In the genomic region with DNA sequence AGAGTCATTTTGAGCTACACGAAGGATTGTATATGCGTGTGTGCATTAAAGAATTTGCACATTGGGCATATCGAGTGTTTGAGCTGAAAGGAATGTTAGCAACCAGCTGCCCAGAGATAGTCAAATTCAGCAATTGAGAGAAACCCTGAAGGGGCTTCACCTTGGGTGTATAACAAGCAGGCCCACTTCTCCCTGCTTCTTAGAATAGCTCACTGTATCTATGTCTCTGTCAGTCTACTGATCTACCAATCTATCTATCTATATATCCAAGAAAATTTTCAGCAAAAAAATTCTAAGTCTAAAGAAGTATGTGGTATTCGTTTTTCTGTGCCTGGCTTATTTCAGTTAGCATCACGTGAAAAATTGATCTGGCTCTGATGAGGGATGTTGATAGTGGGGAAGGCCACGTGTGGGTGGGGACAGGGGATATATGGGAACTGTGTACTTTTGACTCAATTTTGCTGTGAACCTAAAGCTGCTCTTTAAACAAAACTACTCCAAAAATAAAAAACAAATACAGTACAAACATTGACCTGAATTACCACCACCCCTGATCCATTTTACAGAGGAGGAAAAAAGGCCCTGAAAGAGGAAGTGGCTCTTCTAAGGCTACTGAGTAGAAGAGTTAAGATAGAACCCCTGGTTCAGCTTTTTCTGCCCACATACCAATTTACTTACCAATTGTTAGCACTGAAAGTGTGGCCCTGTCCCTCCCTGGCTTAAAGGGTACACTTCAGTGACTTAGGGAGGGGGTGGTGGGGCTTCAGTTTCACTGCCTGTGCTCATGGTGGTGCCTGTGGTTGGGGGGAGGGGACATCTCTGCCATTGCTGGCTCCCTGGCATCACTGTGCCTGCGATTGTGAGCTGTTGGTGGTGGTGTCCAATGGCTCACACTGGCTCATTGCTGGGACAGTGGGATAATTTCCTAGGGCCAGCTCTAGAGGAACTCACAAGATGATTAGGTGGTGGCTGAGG, we compare ENCODE assay signal across 12 cellular contexts.
DNase-seq lines count a peak whose midpoint lies in the region; ATAC-seq lines count a peak whose summit lies in the region.
"Had no signal": no experiment of that assay in that cellular context is flagged by ENCODE, and none has a peak within 500 bp of the region (broad histone marks: within the 10 kb centered on the region; RNA-seq: fewer than 3 reads in every experiment).

No MANE protein-coding gene starts in this region.

- ATAC-seq in GM19023 (IDR thresholded peaks at IDR 0.05; ENCODE audit: unreplicated experiment) (peak; percentile 89), GM21825 (IDR thresholded peaks at IDR 0.05; ENCODE audit: unreplicated experiment) (peak; percentile 92), HG03558 (IDR thresholded peaks at IDR 0.05; ENCODE audit: extremely low read depth, unreplicated experiment) (peak; percentile 76), memory B cell (ENCODE audit: low read depth) (peak; percentile 92)
- ATAC-seq: sciatic nerve had no signal

- peaks cover 20% of the 10 kb centered on the region for H3K4me1 Mint-ChIP-seq in memory B cell

- no peaks in the 10 kb centered on the region for H3K9me3 Mint-ChIP-seq in memory B cell
- H3K9me3 Mint-ChIP-seq: immature natural killer cell had no signal

- peak overlapping the region; percentile 74 for H3K27ac Mint-ChIP-seq in memory B cell

- H3K36me3 Mint-ChIP-seq in memory B cell: peaks cover 27% of the 10 kb centered on the region

- H3K27me3 Mint-ChIP-seq in memory B cell: no peaks in the 10 kb centered on the region

- H3K4me3 Mint-ChIP-seq in memory B cell: no peak overlapping the region
- H3K4me3 Mint-ChIP-seq: immature natural killer cell had no signal

- DNase-seq in memory B cell (ENCODE audit: low spot score in 2 of 2): peak in 1 of 2 donors; percentile 13
- DNase-seq in activated CD8-positive, alpha-beta memory T cell treated with anti-CD3 and anti-CD28 coated beads, Interleukin-2, amount 50 U/mL, for 4 hours: no peak
- DNase-seq in NCI-H2227 (lab: John Stamatoyannopoulos, UW; ENCODE audit: unreplicated experiment): no peak
- DNase-seq in NCI-H1436 (lab: John Stamatoyannopoulos, UW): no peak
- no peak for DNase-seq in activated T-cell treated with anti-CD3 and anti-CD28 coated beads for 4 hours
- DNase-seq: immature natural killer cell, NCI-H1436 treated with DMSO at 0.1 percent for 48 hours, WERI-Rb-1 had no signal
